ENCODE assay signal across 8 cellular contexts in genomic region chr19:49387936-49388372, GRCh38.
A peak's percentile ranks its signal among the peaks of the same experiment; 100 is the strongest.
DNase-seq lines count a peak whose midpoint lies in the region; ATAC-seq and TF ChIP-seq lines count a peak whose summit lies in the region.

KASH5 (plus strand) TSS chr19:49388249; CDS start chr19:49390884, 2,635 bp downstream.

- no peak for TF ChIP-seq CTCF in DOHH2 (IDR thresholded peaks at IDR 0.05; ENCODE audit: low read depth, low read length, poor library complexity, severe bottlenecking)

- H3K4me3 ChIP-seq in DOHH2 (ENCODE audit: low read length): no peak within 1 kb of the TSS

- ATAC-seq in HG03095 (IDR thresholded peaks at IDR 0.05; ENCODE audit: unreplicated experiment) (no peak), HG03039 (IDR thresholded peaks at IDR 0.05; ENCODE audit: unreplicated experiment) (no peak), HG03378 (IDR thresholded peaks at IDR 0.05; ENCODE audit: unreplicated experiment) (no peak)

- peaks cover 9% of the 10 kb centered on the region for H3F3A ChIP-seq in DOHH2 (ENCODE audit: control insufficient read depth, insufficient read depth)

- peaks cover 49% of the 10 kb centered on the region for H3K4me1 ChIP-seq in DOHH2 (ENCODE audit: control insufficient read depth, low read length)

- H3K79me2 ChIP-seq in DOHH2 (ENCODE audit: control insufficient read depth, low read length): no peaks in the 10 kb centered on the region

- DNase-seq in NCI-H69 (lab: John Stamatoyannopoulos, UW) (peak; percentile 82), activated T-cell treated with anti-CD3 and anti-CD28 coated beads for 4 hours (peak; percentile 81), germinal center (ENCODE audit: low spot score) (peak; percentile 91)
- peak; percentile 63 to 86 for DNase-seq in stimulated activated CD4-positive, alpha-beta T cell treated with anti-CD3 and anti-CD28 coated beads, Interleukin-15, amount 100 ng/mL, for 1 hour (ENCODE audit: low read depth in 1 of 2, low spot score in 1 of 2)

- H4K20me1 ChIP-seq in DOHH2 (ENCODE audit: control insufficient read depth, insufficient read depth, low read depth, low read length): no peaks in the 10 kb centered on the region

- no peaks in the 10 kb centered on the region for H3K27me3 ChIP-seq in DOHH2 (ENCODE audit: control insufficient read depth, low read length)

- peak within 1 kb of the TSS; percentile 42 for H3K4me2 ChIP-seq in DOHH2 (ENCODE audit: low read length)

- no peak within 1 kb of the TSS for H3K27ac ChIP-seq in DOHH2 (ENCODE audit: low read depth, low read length)

- no peaks in the 10 kb centered on the region for H3K9me2 ChIP-seq in DOHH2 (replicated peaks; ENCODE audit: control insufficient read depth, low read length)

- no peaks in the 10 kb centered on the region for H3K36me3 ChIP-seq in DOHH2 (ENCODE audit: control insufficient read depth, low read length)

- H3K9me3 ChIP-seq in DOHH2 (ENCODE audit: control insufficient read depth, insufficient read depth, low read length): no peaks in the 10 kb centered on the region
